ENCODE assay signal across 8 cellular contexts in genomic region chr1:48202030-48202752, GRCh38. TPM values are rescaled to one million over a fixed set of nuclear protein-coding genes. Genes with fewer than 3 reads are reported as not detected.
DNase-seq lines count a peak whose midpoint lies in the region; ATAC-seq, FAIRE-seq and TF ChIP-seq lines count a peak whose summit lies in the region.

No MANE protein-coding gene starts in this region.

- TF ChIP-seq CTCF in AG09319 (IDR thresholded peaks at IDR 0.05; ENCODE audit: low read depth, low read length) (peak; percentile 86), gastrocnemius medialis (IDR thresholded peaks at IDR 0.05 in 4 of 5, conservative IDR thresholded peaks at IDR 0.05 in 1 of 5) (peak; percentile 38 to 78 (median 62))

- no peak overlapping the region for H3K27ac ChIP-seq in gastrocnemius medialis

- no peak for TF ChIP-seq POLR2A in gastrocnemius medialis (IDR thresholded peaks at IDR 0.05)

- in situ Hi-C loops in gastrocnemius medialis (cut with MboI; ENCODE audit: low sequenced_read_pairs in 4 of 4) = loop anchor here in 3 of 4 donors (5.0 to 25.0 kb wide), 3 partner anchors 95 to 465 kb away; no protein-coding TSS in a partner anchor

- H3K4me1 ChIP-seq in gastrocnemius medialis = no peaks in the 10 kb centered on the region

- H3K4me3 ChIP-seq in gastrocnemius medialis = no peak overlapping the region

- DNase-seq in AG09319 (ENCODE audit: extremely low read depth, low read depth) (peak; percentile 20), GM19239 (ENCODE audit: insufficient read length, low spot score) (peak; percentile 35), NCI-H1105 (lab: John Stamatoyannopoulos, UW) (peak; percentile 51), SW 1271 (lab: John Stamatoyannopoulos, UW) (peak; percentile 4 to 12), amygdala (lab: John Stamatoyannopoulos, UW) (peak in 40 of 56 donors; percentile 6 to 76 (median 31)), hepatic stellate cell (ENCODE audit: low spot score) (peak; percentile 21), gastrocnemius medialis (peak; percentile 11 to 27)

- intact Hi-C loops in gastrocnemius medialis (cut with DNase I; ENCODE audit: low total_unique reads) = loop anchor here (2.0 kb wide), 2 partner anchors 93 to 463 kb away; no protein-coding TSS in a partner anchor

- no peaks in the 10 kb centered on the region for H3K9me3 ChIP-seq in gastrocnemius medialis

- ATAC-seq in gastrocnemius medialis (peak; percentile 49 to 60), GM18502 (IDR thresholded peaks at IDR 0.05; ENCODE audit: poor library complexity, unreplicated experiment) (no peak)

- FAIRE-seq in GM19239 (lab: Jason Lieb, UNC) = peak; percentile 84

- no peaks in the 10 kb centered on the region for H3K27me3 ChIP-seq in gastrocnemius medialis

- H3K36me3 ChIP-seq in gastrocnemius medialis = no peaks in the 10 kb centered on the region

RNA-seq across cellular contexts. Expression of gene SLC5A9, which starts 20.3 kb away (rescaled TPM):
- total RNA-seq in gastrocnemius medialis = not detected
